In genomic region chr2:140893685-140894084, GRCh38 we compare ENCODE assay signal across 18 cellular contexts.
DNase-seq lines count a peak whose midpoint lies in the region; ATAC-seq and TF ChIP-seq lines count a peak whose summit lies in the region.
"Had no signal": no experiment of that assay in that cellular context is flagged by ENCODE, and none has a peak within 500 bp of the region (broad histone marks: within the 10 kb centered on the region; RNA-seq: fewer than 3 reads in every experiment).

No MANE protein-coding gene starts in this region.

- no peak overlapping the region for H3K9ac ChIP-seq in HUES48 (ENCODE audit: low read depth, low read length)
- no peak overlapping the region for H3K9ac ChIP-seq in adipocyte (ENCODE audit: low read length)
- H3K9ac ChIP-seq: BLaER1 treated with 17β-estradiol and CSF1 and Interleukin-3, amounts not matched to agents 10 nM and 100 nM had no signal

- H3K27me3 ChIP-seq in BJ (ENCODE audit: control insufficient read depth, insufficient read depth, low read length) (no peaks in the 10 kb centered on the region), HUES48 (ENCODE audit: control insufficient read depth, insufficient read depth, low read length) (no peaks in the 10 kb centered on the region), adipocyte (replicated peaks; ENCODE audit: control insufficient read depth, insufficient read depth, low read length) (no peaks in the 10 kb centered on the region)
- H3K27me3 ChIP-seq: BLaER1 treated with 17β-estradiol and CSF1 and Interleukin-3, amounts not matched to agents 10 nM and 100 nM; gastroesophageal sphincter; upper lobe of left lung had no signal

- H3K9me3 ChIP-seq in HUES48 (ENCODE audit: control insufficient read depth, insufficient read depth, low read length) = no peaks in the 10 kb centered on the region
- no peaks in the 10 kb centered on the region for H3K9me3 ChIP-seq in adipocyte (ENCODE audit: control insufficient read depth, low read length)
- H3K9me3 ChIP-seq: BLaER1 treated with 17β-estradiol and CSF1 and Interleukin-3, amounts not matched to agents 10 nM and 100 nM; gastroesophageal sphincter; prostate gland; upper lobe of left lung had no signal

- H3K4me1 ChIP-seq in HUES48 (ENCODE audit: control insufficient read depth, insufficient read depth, low read length) (peaks cover 18% of the 10 kb centered on the region), adipocyte (ENCODE audit: control insufficient read depth, insufficient read depth, low read length) (no peaks in the 10 kb centered on the region)
- H3K4me1 ChIP-seq: BLaER1 treated with 17β-estradiol and CSF1 and Interleukin-3, amounts not matched to agents 10 nM and 100 nM; gastroesophageal sphincter; prostate gland; upper lobe of left lung had no signal

- DNase-seq in BJ (ENCODE audit: low read depth) = peak; percentile 13
- peak; percentile 67 for DNase-seq in adipocyte (ENCODE audit: low read depth)
- DNase-seq in glomerular visceral epithelial cell (ENCODE audit: extremely low spot score) = peak; percentile 48
- DNase-seq in Right ventricle myocardium superior = no peak
- DNase-seq: DMS79, Kasumi-1, NCI-H2029 treated with DMSO at 0.1 percent for 48 hours, T-cell, upper lobe of left lung had no signal

- H3K4me3 ChIP-seq in BJ (ENCODE audit: low read depth, low read length) (no peak overlapping the region), HUES48 (ENCODE audit: low read depth, low read length) (no peak overlapping the region), adipocyte (ENCODE audit: low read length) (no peak overlapping the region)
- H3K4me3 ChIP-seq: BLaER1 treated with 17β-estradiol and CSF1 and Interleukin-3, amounts not matched to agents 10 nM and 100 nM; coronary artery; gastroesophageal sphincter; prostate gland; upper lobe of left lung had no signal

- ATAC-seq in Right ventricle myocardium superior (ENCODE audit: poor library complexity) = no peak
- no peak for ATAC-seq in GM21529 (IDR thresholded peaks at IDR 0.05; ENCODE audit: unreplicated experiment)
- no peak for ATAC-seq in GM19452 (IDR thresholded peaks at IDR 0.05; ENCODE audit: unreplicated experiment)
- ATAC-seq in HG03039 (IDR thresholded peaks at IDR 0.05; ENCODE audit: unreplicated experiment) = no peak
- ATAC-seq: activated CD4-positive, CD25-positive, alpha-beta regulatory T cell treated with anti-CD3 and anti-CD28 coated beads, Interleukin-2, amount 50 U/mL, for 24 hours; gastroesophageal sphincter; T-cell had no signal

- intact Hi-C loops in Right ventricle myocardium superior (cut with DNase I) = no loop called here

- H3K27ac ChIP-seq in HUES48 (ENCODE audit: low read depth, low read length) = peak overlapping the region; percentile 14
- H3K27ac ChIP-seq: BLaER1 treated with 17β-estradiol and CSF1 and Interleukin-3, amounts not matched to agents 10 nM and 100 nM; coronary artery; gastroesophageal sphincter; prostate gland; upper lobe of left lung had no signal

- CTCF ChIA-PET in BJ (lab: Yijun Ruan, JAX) = no interaction called here

- no peak for TF ChIP-seq CTCF in BJ (IDR thresholded peaks at IDR 0.05; ENCODE audit: insufficient read depth, low read depth, low read length)

- POLR2A ChIA-PET in BJ (lab: Charles Lee) = no interaction called here

- H3K36me3 ChIP-seq in BJ (ENCODE audit: control insufficient read depth, insufficient read depth, low read length) (no peaks in the 10 kb centered on the region), HUES48 (ENCODE audit: control insufficient read depth, insufficient read depth, low read length) (no peaks in the 10 kb centered on the region), adipocyte (ENCODE audit: control insufficient read depth, insufficient read depth, low read length, severe bottlenecking) (no peaks in the 10 kb centered on the region)
- H3K36me3 ChIP-seq: BLaER1 treated with 17β-estradiol and CSF1 and Interleukin-3, amounts not matched to agents 10 nM and 100 nM; gastroesophageal sphincter; prostate gland; upper lobe of left lung had no signal
